13 cellular contexts compared by ENCODE assay signal in the genomic region with DNA sequence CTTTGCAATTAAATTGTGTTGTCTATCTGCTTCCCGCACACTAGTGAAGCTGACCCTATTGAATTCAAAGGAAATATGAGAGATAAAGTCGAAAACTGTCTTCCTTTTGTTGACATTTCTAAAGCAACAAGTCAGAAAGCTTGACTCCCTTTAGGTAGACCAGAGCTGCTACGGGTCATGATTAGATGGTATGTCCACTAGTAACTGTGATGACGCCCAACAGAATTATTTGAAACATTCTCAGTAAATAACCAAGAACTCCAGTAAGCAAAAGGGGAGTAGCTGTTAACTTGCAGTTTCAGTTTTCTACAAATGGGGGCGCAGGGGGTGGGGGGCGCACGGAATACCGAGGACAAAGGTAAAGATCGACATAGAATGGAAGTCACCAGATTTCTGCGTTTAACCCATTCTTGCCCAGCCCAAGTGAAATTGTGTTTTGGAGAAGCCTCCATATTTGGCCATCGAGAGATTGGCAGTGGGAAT. TPM values are rescaled to one million over a fixed set of nuclear protein-coding genes. Genes with fewer than 3 reads are reported as not detected.
DNase-seq lines count a peak whose midpoint lies in the region; ATAC-seq, FAIRE-seq and TF ChIP-seq lines count a peak whose summit lies in the region.
"Had no signal": no experiment of that assay in that cellular context is flagged by ENCODE, and none has a peak within 500 bp of the region (broad histone marks: within the 10 kb centered on the region; RNA-seq: fewer than 3 reads in every experiment).

No MANE protein-coding gene starts in this region.

- TF ChIP-seq EP300 in Ishikawa (IDR thresholded peaks at IDR 0.05; ENCODE audit: borderline replicate concordance): no peak; the same call in 1 of the 2 replicates

- intact Hi-C loops in kidney (cut with DNase I): no loop called here

- DNase-seq in choroid plexus epithelial cell (ENCODE audit: low read depth) (peak; percentile 68), kidney (no peak), small intestine (peak; percentile 32), NCI-H2081 treated with DMSO at 0.1 percent for 48 hours (lab: John Stamatoyannopoulos, UW) (no peak), NCI-H2029 (lab: John Stamatoyannopoulos, UW) (no peak), OCI-M2 (lab: John Stamatoyannopoulos, UW; ENCODE audit: unreplicated experiment) (no peak)
- DNase-seq: activated CD8-positive, alpha-beta memory T cell treated with anti-CD3 and anti-CD28 coated beads, Interleukin-2, amount 50 U/mL, for 48 hours; COR-L47; NCI-H146; nephron progenitor cell had no signal

- H3K4me3 ChIP-seq in choroid plexus epithelial cell (ENCODE audit: low read depth, low read length) (no peak overlapping the region), kidney (ENCODE audit: low read length in 2 of 2) (peak overlapping the region in 1 of 2 donors; percentile 13), small intestine (ENCODE audit: low read depth in 1 of 2, low read length in 2 of 2) (no peak overlapping the region)
- H3K4me3 ChIP-seq: breast epithelium had no signal

- H3K4me1 ChIP-seq in kidney (ENCODE audit: control insufficient read depth in 1 of 2, insufficient read depth in 1 of 2, low read depth in 1 of 2, low read length in 2 of 2): peaks cover 27 to 57% of the 10 kb centered on the region in 2 donors
- H3K4me1 ChIP-seq in small intestine (ENCODE audit: control insufficient read depth in 2 of 2, insufficient read depth in 1 of 2, low read depth in 1 of 2, low read length in 1 of 2): peaks cover 0 to 9% of the 10 kb centered on the region in 2 donors

- ATAC-seq in GM18519 (IDR thresholded peaks at IDR 0.05; ENCODE audit: low FRiP score, unreplicated experiment): no peak

- H3K9ac ChIP-seq in kidney (ENCODE audit: low read length in 2 of 2): no peak overlapping the region

- TF ChIP-seq RAD21 in Ishikawa (IDR thresholded peaks at IDR 0.05; ENCODE audit: low read depth): peak; percentile 21; the same call in 1 of the 2 replicates

- no peaks in the 10 kb centered on the region for H3K9me3 ChIP-seq in kidney (ENCODE audit: control insufficient read depth in 1 of 2, low read length in 2 of 2)
- no peaks in the 10 kb centered on the region for H3K9me3 ChIP-seq in small intestine (ENCODE audit: control insufficient read depth, low read depth)
- H3K9me3 ChIP-seq: breast epithelium had no signal

- H3K36me3 ChIP-seq in kidney (ENCODE audit: control insufficient read depth in 1 of 2, insufficient read depth in 2 of 2, low read length in 2 of 2): no peaks in the 10 kb centered on the region
- no peaks in the 10 kb centered on the region for H3K36me3 ChIP-seq in small intestine (ENCODE audit: control insufficient read depth in 2 of 2, insufficient read depth in 2 of 2, low read length in 2 of 2)
- H3K36me3 ChIP-seq: breast epithelium had no signal

- peak overlapping the region; percentile 64 to 71 for H3K27ac ChIP-seq in kidney (ENCODE audit: low read depth in 2 of 2, low read length in 2 of 2)
- H3K27ac ChIP-seq in small intestine (ENCODE audit: low read depth in 1 of 2, low read length in 1 of 2): peak overlapping the region in 1 of 2 donors; percentile 39

- TF ChIP-seq CTCF in choroid plexus epithelial cell (conservative IDR thresholded peaks at IDR 0.05; ENCODE audit: low read depth, low read length) (no peak), kidney (IDR thresholded peaks at IDR 0.05; ENCODE audit: borderline replicate concordance, extremely low read depth, insufficient read depth) (peak; percentile 5)

- H3K27me3 ChIP-seq in small intestine (ENCODE audit: control insufficient read depth in 2 of 2, insufficient read depth in 2 of 2, low read length in 2 of 2): no peaks in the 10 kb centered on the region
- H3K27me3 ChIP-seq: breast epithelium had no signal

- FAIRE-seq in kidney (lab: Jason Lieb, UNC) (no peak), small intestine (lab: Jason Lieb, UNC) (no peak)

- 50 to 74% (median 64%) methylated on average over 11 of the region's 11 CpGs for WGBS in small intestine, 3 donors

TF ChIP-seq in Ishikawa, 13 proteins besides CTCF, POLR2A, EP300 and RAD21:
- TF ChIP-seq TCF12 (IDR thresholded peaks at IDR 0.05; ENCODE audit: low read depth): 0 out of 2 replicates have a peak, but pooled peaks have one; percentile 35
- TF ChIP-seq CREB1 (IDR thresholded peaks at IDR 0.05; ENCODE audit: low read depth): no peak
- 0 out of 2 replicates have a peak, but pooled peaks have one; percentile 40 for TF ChIP-seq ZBTB7A (IDR thresholded peaks at IDR 0.05; ENCODE audit: low read depth)
- TF ChIP-seq YY1 (IDR thresholded peaks at IDR 0.05; ENCODE audit: low read depth): no peak
- peak; percentile 77 for TF ChIP-seq TEAD4 (IDR thresholded peaks at IDR 0.05)
- TF ChIP-seq CEBPB (IDR thresholded peaks at IDR 0.05): no peak
- TF ChIP-seq FOXM1 (IDR thresholded peaks at IDR 0.05; ENCODE audit: borderline replicate concordance, low read depth): peak; percentile 41; the same call in 1 of the 2 replicates

RNA-seq across cellular contexts. Expression of a gene that starts 56.4 kb away (rescaled TPM):
- total RNA-seq in kidney: 154 TPM
- 47.2 TPM for polyA plus RNA-seq in kidney (ENCODE audit: insufficient read depth, low read depth, low replicate concordance)
- 10 to 100 TPM in 1 of 3 donors, 1 to 10 TPM in 1, under 1 TPM in 1; 0.89 to 17.4 (median 1.1) TPM for polyA plus RNA-seq in small intestine

Comparison
In these comparisons a context has a peak if more than half of its experiments do, and no peak if none do; other contexts are left out.
1. DNase-seq: peak in choroid plexus epithelial cell (single experiment) and small intestine (single experiment); none in kidney (single experiment), NCI-H2081 treated with DMSO at 0.1 percent for 48 hours (single experiment), NCI-H2029 (single experiment) and OCI-M2 (single experiment).